ENCODE assay signal across 1 cellular context in genomic region chr6:79234150-79235022, GRCh38.
A peak's percentile ranks its signal among the peaks of the same experiment; 100 is the strongest.
TF ChIP-seq lines count a peak whose summit lies in the region.

Gene HMGN3 (minus strand): TSS chr6:79234682.

TF ChIP-seq in Ishikawa, 13 proteins besides CTCF, POLR2A, EP300 and RAD21 (continued from another document):
- TF ChIP-seq YY1 (IDR thresholded peaks at IDR 0.05; ENCODE audit: low read depth) (no peak), TCF12 (IDR thresholded peaks at IDR 0.05; ENCODE audit: low read depth) (0 out of 2 replicates have a peak, but pooled peaks have one; percentile 37), TEAD4 (IDR thresholded peaks at IDR 0.05) (peak; percentile 58; the same call in 1 of the 2 replicates)
